8 cellular contexts compared by ENCODE assay signal in genomic region chr14:70193396-70193795, GRCh38. TPM values are rescaled to one million over a fixed set of nuclear protein-coding genes. Genes with fewer than 3 reads are reported as not detected.
"Had no signal": no experiment of that assay in that cellular context is flagged by ENCODE, and none has a peak within 500 bp of the region (broad histone marks: within the 10 kb centered on the region; RNA-seq: fewer than 3 reads in every experiment).

No MANE protein-coding gene starts in this region.

- H3K4me3 Mint-ChIP-seq: GM23338, H9, HFFc6 had no signal

- H3K9me3 Mint-ChIP-seq: GM23338, HFFc6 had no signal

- H3K4me3 ChIP-seq: GM23248, GM23338, HAP-1 had no signal

- H3K36me3 ChIP-seq: HAP-1 had no signal

- H3K9me3 ChIP-seq: HAP-1 had no signal

- H3K27ac Mint-ChIP-seq: GM23338, H9, HFFc6 had no signal

- H3K4me1 ChIP-seq: HAP-1 had no signal

- H2AFZ ChIP-seq: GM23248, GM23338 had no signal

- H3K4me2 ChIP-seq: GM23338 had no signal

- DNase-seq: GM23248, GOT3, HCEC 1CT, HFFc6 had no signal

- H3K27ac ChIP-seq: GM23248 had no signal

RNA-seq across cellular contexts. Expression of gene SLC8A3, which starts 4.6 kb away (rescaled TPM):
- total RNA-seq: GM23248, H4, HFFc6 had no signal
